Comparison of ENCODE assay signal across 17 cellular contexts in the genomic region with DNA sequence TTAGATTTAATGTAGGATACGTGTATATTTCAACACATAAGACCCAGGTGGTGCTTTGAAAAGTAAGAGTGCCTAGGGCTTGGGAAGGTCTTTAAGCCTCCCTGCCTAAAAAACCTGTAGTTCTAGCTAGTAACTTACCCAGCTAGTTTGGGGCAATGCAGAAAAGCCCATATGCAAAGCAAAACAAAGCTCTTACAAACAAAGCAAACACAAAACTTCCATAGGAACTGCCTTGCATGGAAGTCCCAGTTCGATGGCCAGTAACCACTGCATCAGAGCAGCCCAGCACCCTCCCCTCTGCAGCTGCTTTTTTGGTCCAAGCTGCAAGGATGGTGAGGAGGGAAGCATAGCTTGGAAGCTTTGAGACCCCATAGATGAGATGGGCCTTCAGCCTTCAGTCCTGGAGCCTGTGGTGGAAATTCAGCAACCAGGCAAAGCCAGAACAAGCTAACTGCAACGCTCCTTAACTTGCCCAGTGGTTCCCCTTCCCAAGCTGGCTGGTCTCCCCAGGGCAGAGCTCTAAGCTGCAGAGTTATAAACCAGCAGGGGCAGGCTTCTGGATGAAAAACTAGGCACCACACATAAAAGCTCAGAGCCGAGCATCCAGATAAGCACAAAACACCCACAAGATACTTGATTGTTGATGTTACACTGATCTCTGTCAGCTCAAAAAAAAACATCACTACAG. TPM values are rescaled to one million over a fixed set of nuclear protein-coding genes. Genes with fewer than 3 reads are reported as not detected.
DNase-seq lines count a peak whose midpoint lies in the region; ATAC-seq and TF ChIP-seq lines count a peak whose summit lies in the region.
"Had no signal": no experiment of that assay in that cellular context is flagged by ENCODE, and none has a peak within 500 bp of the region (broad histone marks: within the 10 kb centered on the region; RNA-seq: fewer than 3 reads in every experiment).

No MANE protein-coding gene starts in this region.

- H3K4me2 ChIP-seq in DOHH2 (ENCODE audit: low read length): peak overlapping the region; percentile 39

- peak; percentile 90 for ATAC-seq in WTC11
- no peak for ATAC-seq in GM21737 (IDR thresholded peaks at IDR 0.05; ENCODE audit: unreplicated experiment)
- no peak for ATAC-seq in activated CD8-positive, alpha-beta memory T cell treated with anti-CD3 and anti-CD28 coated beads, Interleukin-2, amount 10 ng/mL, durations not matched to agents 7 days and 5 days
- no peak for ATAC-seq in GM21423 (IDR thresholded peaks at IDR 0.05; ENCODE audit: unreplicated experiment)

- H3K4me3 ChIP-seq in DOHH2 (ENCODE audit: low read length) (no peak overlapping the region), HUES6 (ENCODE audit: low read depth, low read length) (0 out of 2 replicates have a peak overlapping the region, but pooled peaks have one; percentile 20)
- H3K4me3 ChIP-seq: ovary, Peyer's patch had no signal

- CTCF ChIA-PET in WTC11 (lab: Charles Lee): interaction anchor here (0.7 to 3.1 kb wide), 13 partner anchors 12 to 353 kb away, joined by 3 to 25 read pairs (median 4); a partner anchor contains a TSS
- CTCF ChIA-PET in activated CD8-positive, alpha-beta memory T cell treated with anti-CD3 and anti-CD28 coated beads, Interleukin-2, amount 10 ng/mL, durations not matched to agents 7 days and 5 days (lab: Charles Lee): interaction anchor here (1.4 kb wide), 1 partner anchor 16 kb away, joined by 4 read pairs; a partner anchor contains a TSS

- H3K79me2 ChIP-seq in DOHH2 (ENCODE audit: control insufficient read depth, low read length): peaks cover 6% of the 10 kb centered on the region; the same call in 1 of the 2 replicates

- H3K9me3 Mint-ChIP-seq in WTC11: peaks cover 5% of the 10 kb centered on the region
- H3K9me3 Mint-ChIP-seq in activated CD8-positive, alpha-beta memory T cell treated with anti-CD3 and anti-CD28 coated beads, Interleukin-2, amount 10 ng/mL, durations not matched to agents 7 days and 5 days (ENCODE audit: low read depth): no peaks in the 10 kb centered on the region
- H3K9me3 Mint-ChIP-seq: activated naive CD8-positive, alpha-beta T cell treated with anti-CD3 and anti-CD28 coated beads, Interleukin-2, amount 10 ng/mL, durations not matched to agents 7 days and 5 days had no signal

- peaks cover 58% of the 10 kb centered on the region for H3K4me1 ChIP-seq in DOHH2 (ENCODE audit: control insufficient read depth, low read length)
- peaks cover 10% of the 10 kb centered on the region for H3K4me1 ChIP-seq in HUES6 (ENCODE audit: control insufficient read depth, insufficient read depth, low read length)
- H3K4me1 ChIP-seq: Peyer's patch had no signal

- no peaks in the 10 kb centered on the region for H3K27me3 Mint-ChIP-seq in WTC11 (ENCODE audit: low read depth)
- no peaks in the 10 kb centered on the region for H3K27me3 Mint-ChIP-seq in activated CD8-positive, alpha-beta memory T cell treated with anti-CD3 and anti-CD28 coated beads, Interleukin-2, amount 10 ng/mL, durations not matched to agents 7 days and 5 days
- H3K27me3 Mint-ChIP-seq: activated naive CD8-positive, alpha-beta T cell treated with anti-CD3 and anti-CD28 coated beads, Interleukin-2, amount 10 ng/mL, durations not matched to agents 7 days and 5 days had no signal

- H3K9me2 ChIP-seq in DOHH2 (replicated peaks; ENCODE audit: control insufficient read depth, low read length): no peaks in the 10 kb centered on the region

- 0 out of 2 replicates have a peak overlapping the region, but pooled peaks have one; percentile 2 for H3K27ac ChIP-seq in DOHH2 (ENCODE audit: low read depth, low read length)
- no peak overlapping the region for H3K27ac ChIP-seq in HUES6 (ENCODE audit: low read depth, low read length)
- H3K27ac ChIP-seq: C4-2B, ovary, Peyer's patch had no signal

- DNase-seq in WTC11 (ENCODE audit: low spot score) (peak; percentile 22), islet precursor cell (peak; percentile 73)
- DNase-seq in activated CD8-positive, alpha-beta memory T cell treated with anti-CD3 and anti-CD28 coated beads, Interleukin-2, amount 10 ng/mL, durations not matched to agents 7 days and 5 days: no peak
- DNase-seq: activated CD4-positive, alpha-beta T cell treated with anti-CD3 and anti-CD28 coated beads for 1 hour; activated naive CD8-positive, alpha-beta T cell treated with anti-CD3 and anti-CD28 coated beads, Interleukin-2, amount 10 ng/mL, durations not matched to agents 7 days and 5 days; central memory CD4-positive, alpha-beta T cell; EL; kidney; NCI-H1105; NCI-H510A; ovary; Peyer's patch had no signal

- H3K27me3 ChIP-seq in DOHH2 (ENCODE audit: control insufficient read depth, low read length) (no peaks in the 10 kb centered on the region), HUES6 (ENCODE audit: control insufficient read depth, insufficient read depth, low read length) (no peaks in the 10 kb centered on the region)
- H3K27me3 ChIP-seq: ovary, Peyer's patch had no signal

- no peak overlapping the region for H3K27ac Mint-ChIP-seq in WTC11
- no peak overlapping the region for H3K27ac Mint-ChIP-seq in activated CD8-positive, alpha-beta memory T cell treated with anti-CD3 and anti-CD28 coated beads, Interleukin-2, amount 10 ng/mL, durations not matched to agents 7 days and 5 days
- H3K27ac Mint-ChIP-seq: activated naive CD8-positive, alpha-beta T cell treated with anti-CD3 and anti-CD28 coated beads, Interleukin-2, amount 10 ng/mL, durations not matched to agents 7 days and 5 days had no signal

- no peaks in the 10 kb centered on the region for H3K9me3 ChIP-seq in DOHH2 (ENCODE audit: control insufficient read depth, insufficient read depth, low read length)
- H3K9me3 ChIP-seq in HUES6 (ENCODE audit: control insufficient read depth, insufficient read depth, low read depth, low read length): no peaks in the 10 kb centered on the region
- H3K9me3 ChIP-seq: ovary, Peyer's patch had no signal

- no peak overlapping the region for H3K4me3 Mint-ChIP-seq in WTC11
- no peak overlapping the region for H3K4me3 Mint-ChIP-seq in activated CD8-positive, alpha-beta memory T cell treated with anti-CD3 and anti-CD28 coated beads, Interleukin-2, amount 10 ng/mL, durations not matched to agents 7 days and 5 days
- H3K4me3 Mint-ChIP-seq: activated naive CD8-positive, alpha-beta T cell treated with anti-CD3 and anti-CD28 coated beads, Interleukin-2, amount 10 ng/mL, durations not matched to agents 7 days and 5 days had no signal

- POLR2A ChIA-PET in WTC11 (lab: Charles Lee): interaction anchor here (0.6 to 1.2 kb wide), 2 partner anchors 14 to 17 kb away, joined by 3 to 5 read pairs; a partner anchor contains a TSS

- H3F3A ChIP-seq in DOHH2 (ENCODE audit: control insufficient read depth, insufficient read depth): peaks cover 9% of the 10 kb centered on the region

- no peaks in the 10 kb centered on the region for H3K36me3 Mint-ChIP-seq in WTC11
- H3K36me3 Mint-ChIP-seq in activated CD8-positive, alpha-beta memory T cell treated with anti-CD3 and anti-CD28 coated beads, Interleukin-2, amount 10 ng/mL, durations not matched to agents 7 days and 5 days: no peaks in the 10 kb centered on the region
- H3K36me3 Mint-ChIP-seq: activated naive CD8-positive, alpha-beta T cell treated with anti-CD3 and anti-CD28 coated beads, Interleukin-2, amount 10 ng/mL, durations not matched to agents 7 days and 5 days had no signal

- H4K20me1 ChIP-seq in DOHH2 (ENCODE audit: control insufficient read depth, insufficient read depth, low read depth, low read length): no peaks in the 10 kb centered on the region

- TF ChIP-seq CTCF in DOHH2 (IDR thresholded peaks at IDR 0.05; ENCODE audit: low read depth, low read length, poor library complexity, severe bottlenecking) (peak; percentile 17), WTC11 (IDR thresholded peaks at IDR 0.05) (no peak)

- H3K36me3 ChIP-seq in DOHH2 (ENCODE audit: control insufficient read depth, low read length): no peaks in the 10 kb centered on the region
- no peaks in the 10 kb centered on the region for H3K36me3 ChIP-seq in HUES6 (ENCODE audit: control insufficient read depth, insufficient read depth, low read length)
- H3K36me3 ChIP-seq: ovary, Peyer's patch had no signal

- H3K4me1 Mint-ChIP-seq in WTC11: peaks cover 14% of the 10 kb centered on the region
- peaks cover under 1% of the 10 kb centered on the region for H3K4me1 Mint-ChIP-seq in activated CD8-positive, alpha-beta memory T cell treated with anti-CD3 and anti-CD28 coated beads, Interleukin-2, amount 10 ng/mL, durations not matched to agents 7 days and 5 days
- H3K4me1 Mint-ChIP-seq: activated naive CD8-positive, alpha-beta T cell treated with anti-CD3 and anti-CD28 coated beads, Interleukin-2, amount 10 ng/mL, durations not matched to agents 7 days and 5 days had no signal

- no peak overlapping the region for H3K9ac ChIP-seq in HUES6 (ENCODE audit: low read length)

TF ChIP-seq in WTC11, 78 proteins besides CTCF, POLR2A, EP300 and RAD21:
- no peak for TF ChIP-seq TP53 (CRISPR knock-in tag; IDR thresholded peaks at IDR 0.05)
- TF ChIP-seq, protein P1, sequence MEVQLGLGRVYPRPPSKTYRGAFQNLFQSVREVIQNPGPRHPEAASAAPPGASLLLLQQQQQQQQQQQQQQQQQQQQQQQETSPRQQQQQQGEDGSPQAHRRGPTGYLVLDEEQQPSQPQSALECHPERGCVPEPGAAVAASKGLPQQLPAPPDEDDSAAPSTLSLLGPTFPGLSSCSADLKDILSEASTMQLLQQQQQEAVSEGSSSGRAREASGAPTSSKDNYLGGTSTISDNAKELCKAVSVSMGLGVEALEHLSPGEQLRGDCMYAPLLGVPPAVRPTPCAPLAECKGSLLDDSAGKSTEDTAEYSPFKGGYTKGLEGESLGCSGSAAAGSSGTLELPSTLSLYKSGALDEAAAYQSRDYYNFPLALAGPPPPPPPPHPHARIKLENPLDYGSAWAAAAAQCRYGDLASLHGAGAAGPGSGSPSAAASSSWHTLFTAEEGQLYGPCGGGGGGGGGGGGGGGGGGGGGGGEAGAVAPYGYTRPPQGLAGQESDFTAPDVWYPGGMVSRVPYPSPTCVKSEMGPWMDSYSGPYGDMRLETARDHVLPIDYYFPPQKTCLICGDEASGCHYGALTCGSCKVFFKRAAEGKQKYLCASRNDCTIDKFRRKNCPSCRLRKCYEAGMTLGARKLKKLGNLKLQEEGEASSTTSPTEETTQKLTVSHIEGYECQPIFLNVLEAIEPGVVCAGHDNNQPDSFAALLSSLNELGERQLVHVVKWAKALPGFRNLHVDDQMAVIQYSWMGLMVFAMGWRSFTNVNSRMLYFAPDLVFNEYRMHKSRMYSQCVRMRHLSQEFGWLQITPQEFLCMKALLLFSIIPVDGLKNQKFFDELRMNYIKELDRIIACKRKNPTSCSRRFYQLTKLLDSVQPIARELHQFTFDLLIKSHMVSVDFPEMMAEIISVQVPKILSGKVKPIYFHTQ (CRISPR knock-in tag; IDR thresholded peaks at IDR 0.05): no peak

RNA-seq across cellular contexts. Expression of a gene that starts 16.2 kb away (rescaled TPM):
- total RNA-seq in WTC11 (2021): 4.4 to 5.2 TPM (median 4.6 TPM) in 3 replicates
- total RNA-seq in activated CD8-positive, alpha-beta memory T cell treated with anti-CD3 and anti-CD28 coated beads, Interleukin-2, amount 10 ng/mL, durations not matched to agents 7 days and 5 days: 1 to 10 TPM; 6.2 to 9.9 TPM

RNA-seq across cellular contexts. Expression of a gene that starts 16.3 kb away (rescaled TPM):
- total RNA-seq in WTC11 (2021): 146 to 158 TPM (median 150 TPM) in 3 replicates
- 100 to 1,000 TPM; 151 to 179 TPM for total RNA-seq in activated CD8-positive, alpha-beta memory T cell treated with anti-CD3 and anti-CD28 coated beads, Interleukin-2, amount 10 ng/mL, durations not matched to agents 7 days and 5 days
